12 cellular contexts compared by ENCODE assay signal in the genomic region with DNA sequence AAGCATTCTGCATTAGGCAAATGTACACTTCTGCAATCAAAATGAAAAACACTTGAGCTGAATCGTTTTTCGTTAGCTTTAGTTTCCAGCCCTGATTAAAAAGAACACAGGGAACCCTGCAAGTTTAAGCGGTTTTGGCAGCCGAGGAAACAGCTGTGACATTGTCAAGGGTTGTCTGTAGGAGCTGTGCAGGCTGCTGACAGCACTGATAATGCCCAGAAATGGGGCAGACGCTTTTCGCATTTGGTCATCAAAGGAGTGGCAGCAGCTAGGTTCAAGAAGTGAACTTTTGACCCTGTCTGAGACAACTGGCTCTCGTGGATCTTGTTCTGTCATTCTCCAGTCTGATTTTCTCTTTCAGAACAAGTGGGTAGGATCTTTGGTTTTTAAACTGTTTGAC.
DNase-seq lines count a peak whose midpoint lies in the region; TF ChIP-seq lines count a peak whose summit lies in the region.
"Had no signal": no experiment of that assay in that cellular context is flagged by ENCODE, and none has a peak within 500 bp of the region (broad histone marks: within the 10 kb centered on the region; RNA-seq: fewer than 3 reads in every experiment).

No MANE protein-coding gene starts in this region.

- H3K14ac ChIP-seq in neuronal stem cell (ENCODE audit: low read length) = no peak overlapping the region

- no peak for TF ChIP-seq EP300 in ovary (IDR thresholded peaks at IDR 0.05)

- POLR2A ChIA-PET in activated CD4-positive, alpha-beta memory T cell treated with anti-CD3 and anti-CD28 coated beads, Interleukin-2, amount 10 ng/mL, durations not matched to agents 7 days and 5 days (lab: Charles Lee) = no interaction called here

- H3K27me3 ChIP-seq in adrenal gland (no peaks in the 10 kb centered on the region), right atrium auricular region (no peaks in the 10 kb centered on the region), ovary (no peaks in the 10 kb centered on the region), neuronal stem cell (ENCODE audit: control insufficient read depth in 3 of 3, insufficient read depth in 3 of 3, low read depth in 1 of 3, low read length in 3 of 3) (no peaks in the 10 kb centered on the region)

- TF ChIP-seq POLR2A in adrenal gland (IDR thresholded peaks at IDR 0.05) (no peak), ovary (IDR thresholded peaks at IDR 0.05) (no peak)

- H3K79me1 ChIP-seq in neuronal stem cell (ENCODE audit: low read depth, low read length) = no peaks in the 10 kb centered on the region

- H4K8ac ChIP-seq in neuronal stem cell (ENCODE audit: low read depth, low read length) = no peak overlapping the region

- H2BK5ac ChIP-seq in neuronal stem cell (ENCODE audit: low read length) = no peak overlapping the region

- DNase-seq in Ammon's horn (ENCODE audit: low spot score) (peak; percentile 28), adrenal gland (peak in 6 of 7 donors; percentile 46 to 90 (median 56)), right atrium auricular region (ENCODE audit: low spot score) (peak; percentile 64), ovary (peak in 3 of 5 donors; percentile 36 to 62 (median 56)), NCI-H187 treated with DMSO at 0.1 percent for 48 hours (lab: John Stamatoyannopoulos, UW) (no peak), neuronal stem cell (ENCODE audit: low spot score) (no peak), SW 1271 (lab: John Stamatoyannopoulos, UW) (no peak)
- no peak for DNase-seq in activated CD4-positive, alpha-beta memory T cell treated with anti-CD3 and anti-CD28 coated beads, Interleukin-2, amount 10 ng/mL, durations not matched to agents 7 days and 5 days
- DNase-seq: activated B cell treated with CpG ODN at 0.5 μM for 24 hours; activated T-cell treated with anti-CD3 and anti-CD28 coated beads, Interleukin-2, amount 50 U/mL, for 24 hours; DMS79 had no signal

- no peak overlapping the region for H3K18ac ChIP-seq in neuronal stem cell (ENCODE audit: low read length)

- CTCF ChIA-PET in activated CD4-positive, alpha-beta memory T cell treated with anti-CD3 and anti-CD28 coated beads, Interleukin-2, amount 10 ng/mL, durations not matched to agents 7 days and 5 days (lab: Charles Lee) = no interaction called here

- H3K4me3 ChIP-seq in adrenal gland (no peak overlapping the region), right atrium auricular region (peak overlapping the region in 1 of 2 donors; percentile 2), ovary (no peak overlapping the region), neuronal stem cell (ENCODE audit: low read length in 2 of 2) (no peak overlapping the region)
- H3K4me3 ChIP-seq: A549 had no signal

- H3K27me3 Mint-ChIP-seq in activated CD4-positive, alpha-beta memory T cell treated with anti-CD3 and anti-CD28 coated beads, Interleukin-2, amount 10 ng/mL, durations not matched to agents 7 days and 5 days = peaks cover 21% of the 10 kb centered on the region

- H3K9me3 Mint-ChIP-seq in activated CD4-positive, alpha-beta memory T cell treated with anti-CD3 and anti-CD28 coated beads, Interleukin-2, amount 10 ng/mL, durations not matched to agents 7 days and 5 days = no peaks in the 10 kb centered on the region
- H3K9me3 Mint-ChIP-seq: activated T-cell treated with anti-CD3 and anti-CD28 coated beads, Interleukin-2, amount 50 U/mL, for 24 hours had no signal

- no peak overlapping the region for H3K23ac ChIP-seq in neuronal stem cell (ENCODE audit: low read depth, low read length, poor library complexity)

- H2BK120ac ChIP-seq in neuronal stem cell (ENCODE audit: low read depth, low read length) = no peak overlapping the region

- no peak overlapping the region for H3K27ac Mint-ChIP-seq in activated CD4-positive, alpha-beta memory T cell treated with anti-CD3 and anti-CD28 coated beads, Interleukin-2, amount 10 ng/mL, durations not matched to agents 7 days and 5 days
- H3K27ac Mint-ChIP-seq: activated B cell treated with CpG ODN at 0.5 μM for 24 hours; activated T-cell treated with anti-CD3 and anti-CD28 coated beads, Interleukin-2, amount 50 U/mL, for 24 hours had no signal

- H2BK15ac ChIP-seq in neuronal stem cell (ENCODE audit: low read length) = no peak overlapping the region

- H2AFZ ChIP-seq in neuronal stem cell (ENCODE audit: low read length) = no peak overlapping the region

- TF ChIP-seq CTCF in adrenal gland (IDR thresholded peaks at IDR 0.05) = no peak
- TF ChIP-seq CTCF in right atrium auricular region (IDR thresholded peaks at IDR 0.05) = no peak
- TF ChIP-seq CTCF in ovary (IDR thresholded peaks at IDR 0.05) = no peak

- H3K9me3 ChIP-seq in adrenal gland (replicated peaks in 1 of 3) = no peaks in the 10 kb centered on the region
- no peaks in the 10 kb centered on the region for H3K9me3 ChIP-seq in right atrium auricular region
- no peaks in the 10 kb centered on the region for H3K9me3 ChIP-seq in ovary
- H3K9me3 ChIP-seq in neuronal stem cell (replicated peaks in 1 of 2; ENCODE audit: control insufficient read depth in 2 of 2, insufficient read depth in 1 of 2, low read depth in 1 of 2, low read length in 2 of 2) = no peaks in the 10 kb centered on the region
- H3K9me3 ChIP-seq: A549 had no signal

- H3K4me1 ChIP-seq in adrenal gland (replicated peaks in 1 of 2) (peaks cover 24 to 40% of the 10 kb centered on the region in 2 donors), right atrium auricular region (peaks cover 0 to 53% of the 10 kb centered on the region in 2 donors), ovary (ENCODE audit: insufficient read depth) (peaks cover 14% of the 10 kb centered on the region), neuronal stem cell (ENCODE audit: control insufficient read depth in 2 of 2, insufficient read depth in 1 of 2, low read depth in 1 of 2, low read length in 2 of 2) (no peaks in the 10 kb centered on the region)
- H3K4me1 ChIP-seq: A549 had no signal

- intact Hi-C loops in adrenal gland (cut with DNase I) (no loop called here), ovary (cut with DNase I) (no loop called here)

- H2AK5ac ChIP-seq in neuronal stem cell (ENCODE audit: low read depth, low read length) = no peak overlapping the region

- no peak overlapping the region for H2BK12ac ChIP-seq in neuronal stem cell (ENCODE audit: low read length)

- no peak overlapping the region for H3K4me2 ChIP-seq in neuronal stem cell (ENCODE audit: insufficient read depth, low read length, poor library complexity, severe bottlenecking)
- H3K4me2 ChIP-seq: A549 had no signal

- H3K27ac ChIP-seq in adrenal gland (peak overlapping the region in 3 of 5 donors; percentile 17 to 48 (median 31)), right atrium auricular region (peak overlapping the region; percentile 26 to 67), ovary (no peak overlapping the region), neuronal stem cell (replicated peaks; ENCODE audit: low read length) (no peak overlapping the region)
- H3K27ac ChIP-seq: A549 had no signal

- no peaks in the 10 kb centered on the region for H3K36me3 Mint-ChIP-seq in activated CD4-positive, alpha-beta memory T cell treated with anti-CD3 and anti-CD28 coated beads, Interleukin-2, amount 10 ng/mL, durations not matched to agents 7 days and 5 days (ENCODE audit: low read depth)

- no peak overlapping the region for H3K4me3 Mint-ChIP-seq in activated CD4-positive, alpha-beta memory T cell treated with anti-CD3 and anti-CD28 coated beads, Interleukin-2, amount 10 ng/mL, durations not matched to agents 7 days and 5 days
- H3K4me3 Mint-ChIP-seq: activated B cell treated with CpG ODN at 0.5 μM for 24 hours; activated T-cell treated with anti-CD3 and anti-CD28 coated beads, Interleukin-2, amount 50 U/mL, for 24 hours had no signal

- H3K36me3 ChIP-seq in adrenal gland (replicated peaks in 1 of 2) (no peaks in the 10 kb centered on the region), right atrium auricular region (no peaks in the 10 kb centered on the region), ovary (no peaks in the 10 kb centered on the region), neuronal stem cell (replicated peaks in 1 of 2; ENCODE audit: control insufficient read depth in 2 of 2, insufficient read depth in 2 of 2, low read length in 2 of 2) (no peaks in the 10 kb centered on the region)

- H4K91ac ChIP-seq in neuronal stem cell (ENCODE audit: low read depth, low read length, poor library complexity) = no peak overlapping the region

- H3K9ac ChIP-seq in neuronal stem cell (ENCODE audit: low read depth, low read length, poor library complexity) = no peak overlapping the region

- WGBS in adrenal gland, 4 donors = 15 to 22% (median 21%) methylated on average over 7 of the region's 7 CpGs
- WGBS in ovary, 3 donors = 3 to 5% (median 4%) methylated on average over 7 of the region's 7 CpGs
- no CpG with 5 or more reads among the region's 7 CpGs for WGBS in neuronal stem cell (ENCODE audit: extremely low coverage in 2 of 2, insufficient read length in 2 of 2, insufficient replicate concordance in 1 of 2), 2 donors

- H3K4me1 Mint-ChIP-seq in activated CD4-positive, alpha-beta memory T cell treated with anti-CD3 and anti-CD28 coated beads, Interleukin-2, amount 10 ng/mL, durations not matched to agents 7 days and 5 days = no peaks in the 10 kb centered on the region

- H3K4ac ChIP-seq in neuronal stem cell (ENCODE audit: low read length) = no peak overlapping the region

Comparison
In these comparisons a context has a peak if more than half of its experiments do, and no peak if none do; other contexts are left out.
1. DNase-seq: peak in Ammon's horn (single experiment), adrenal gland (6 of 7), right atrium auricular region (single experiment) and ovary (3 of 5); none in activated CD4-positive, alpha-beta memory T cell treated with anti-CD3 and anti-CD28 coated beads, Interleukin-2, amount 10 ng/mL, durations not matched to agents 7 days and 5 days (single experiment), NCI-H187 treated with DMSO at 0.1 percent for 48 hours (single experiment), neuronal stem cell (single experiment) and SW 1271 (0 of 2).
2. H3K27ac ChIP-seq: peak in adrenal gland (3 of 5) and right atrium auricular region (2 of 2); none in ovary (0 of 2) and neuronal stem cell (single experiment).